7 cellular contexts compared by ENCODE assay signal in genomic region chr3:65591313-65591712, GRCh38.
"Had no signal": no experiment of that assay in that cellular context is flagged by ENCODE, and none has a peak within 500 bp of the region (broad histone marks: within the 10 kb centered on the region; RNA-seq: fewer than 3 reads in every experiment).

No MANE protein-coding gene starts in this region.

- H3K27ac Mint-ChIP-seq: IgD-negative memory B cell had no signal

- ATAC-seq: HepG2 had no signal

- DNase-seq: IMR-90, KBM-7, KG1 had no signal

- H3K4me3 Mint-ChIP-seq: IgD-negative memory B cell had no signal

- H3K27ac ChIP-seq: HL-60 had no signal

- FAIRE-seq: HepG2, HTR-8/SVneo had no signal

- H3K36me3 Mint-ChIP-seq: IgD-negative memory B cell had no signal
